ENCODE assay signal across 8 cellular contexts in genomic region chr2:88692187-88692586, GRCh38. TPM values are rescaled to one million over a fixed set of nuclear protein-coding genes. Genes with fewer than 3 reads are reported as not detected.
A peak's percentile ranks its signal among the peaks of the same experiment; 100 is the strongest.
DNase-seq lines count a peak whose midpoint lies in the region; ATAC-seq and TF ChIP-seq lines count a peak whose summit lies in the region.

No MANE protein-coding gene starts in this region.

- peak overlapping the region; percentile 81 for H3K27ac ChIP-seq in muscle layer of duodenum (ENCODE audit: low read length)
- peak overlapping the region in 2 of 3 donors; percentile 28 to 54 for H3K27ac ChIP-seq in thyroid gland

- peaks cover 28 to 56% (median 42%) of the 10 kb centered on the region in 3 donors for H3K4me1 Mint-ChIP-seq in IgD-negative memory B cell
- H3K4me1 Mint-ChIP-seq in activated CD4-positive, alpha-beta T cell treated with anti-CD3 and anti-CD28 coated beads for 36 hours, result peaks cover 58% of the 10 kb centered on the region

- intact Hi-C loops in activated CD4-positive, alpha-beta T cell treated with anti-CD3 and anti-CD28 coated beads for 36 hours (cut with DNase I, micrococcal nuclease), result loop anchor here (2.0 to 5.0 kb wide), 4 partner anchors 53 to 675 kb away; partner anchors contain the start of genes KRCC1 (in 2 of the 2) and RNU2-63P (in 1 of the 2)
- intact Hi-C loops in thyroid gland (cut with DNase I), result no loop called here

- H3K9ac ChIP-seq in endocrine pancreas (ENCODE audit: control insufficient read depth, insufficient read depth, low read length), result peak overlapping the region; percentile 23

- no peaks in the 10 kb centered on the region for H3K9me3 ChIP-seq in endocrine pancreas (ENCODE audit: control insufficient read depth, low read length)
- no peaks in the 10 kb centered on the region for H3K9me3 ChIP-seq in muscle layer of duodenum (ENCODE audit: control insufficient read depth in 1 of 2, low read length in 2 of 2)
- H3K9me3 ChIP-seq in thyroid gland, result no peaks in the 10 kb centered on the region

- DNase-seq in DMS53 (lab: John Stamatoyannopoulos, UW) (peak; percentile 63), thyroid gland (peak; percentile 29 to 32), G401 (ENCODE audit: low spot score) (no peak)
- DNase-seq in activated CD4-positive, alpha-beta T cell treated with anti-CD3 and anti-CD28 coated beads for 36 hours, result peak; percentile 65

- CTCF ChIA-PET in activated CD4-positive, alpha-beta T cell treated with anti-CD3 and anti-CD28 coated beads for 36 hours (lab: Charles Lee), result interaction anchor here (0.5 to 1.9 kb wide), 10 partner anchors 9 to 184 kb away, joined by 3 to 7 read pairs (median 3); partner anchors contain the start of gene EIF2AK3

- H3K27ac Mint-ChIP-seq in IgD-negative memory B cell, result peak overlapping the region; percentile 82 to 99 (median 85)
- peak overlapping the region; percentile 93 for H3K27ac Mint-ChIP-seq in activated CD4-positive, alpha-beta T cell treated with anti-CD3 and anti-CD28 coated beads for 36 hours

- ATAC-seq in activated CD4-positive, alpha-beta T cell treated with anti-CD3 and anti-CD28 coated beads for 36 hours, result no peak
- ATAC-seq in HG03442 (IDR thresholded peaks at IDR 0.05; ENCODE audit: unreplicated experiment), result no peak

- POLR2A ChIA-PET in activated CD4-positive, alpha-beta T cell treated with anti-CD3 and anti-CD28 coated beads for 36 hours (lab: Charles Lee), result interaction anchor here (0.6 to 1.4 kb wide), 4 partner anchors 17 to 123 kb away, joined by 4 to 5 read pairs (median 4); no protein-coding TSS in a partner anchor

- no peaks in the 10 kb centered on the region for H3K27me3 Mint-ChIP-seq in IgD-negative memory B cell
- H3K27me3 Mint-ChIP-seq in activated CD4-positive, alpha-beta T cell treated with anti-CD3 and anti-CD28 coated beads for 36 hours, result no peaks in the 10 kb centered on the region

- no peak for TF ChIP-seq POLR2A in thyroid gland (IDR thresholded peaks at IDR 0.05)

- no peaks in the 10 kb centered on the region for H3K36me3 ChIP-seq in endocrine pancreas (ENCODE audit: control insufficient read depth, insufficient read depth, low read length)
- no peaks in the 10 kb centered on the region for H3K36me3 ChIP-seq in muscle layer of duodenum (ENCODE audit: control insufficient read depth in 1 of 2, insufficient read depth in 2 of 2, low read length in 2 of 2)
- no peaks in the 10 kb centered on the region for H3K36me3 ChIP-seq in thyroid gland

- H3K4me3 ChIP-seq in endocrine pancreas (ENCODE audit: control insufficient read depth, insufficient read depth, low read length) (peak overlapping the region; percentile 52), muscle layer of duodenum (ENCODE audit: low read depth in 1 of 2, low read length in 2 of 2) (peak overlapping the region; percentile 83 to 94), thyroid gland (replicated peaks in 1 of 3) (peak overlapping the region; percentile 27 to 93 (median 74))

- no peak for TF ChIP-seq CTCF in thyroid gland (IDR thresholded peaks at IDR 0.05)

- WGBS in thyroid gland, 2 donors, result 2 to 4% methylated on average over 10 to 11 of the region's 11 CpGs

- no peaks in the 10 kb centered on the region for H3K27me3 ChIP-seq in endocrine pancreas (ENCODE audit: control insufficient read depth, insufficient read depth, low read length)
- no peaks in the 10 kb centered on the region for H3K27me3 ChIP-seq in muscle layer of duodenum (ENCODE audit: low read depth, low read length)
- no peaks in the 10 kb centered on the region for H3K27me3 ChIP-seq in thyroid gland

- in situ Hi-C loops in G401 (cut with HindIII; ENCODE audit: low sequenced_read_pairs), result no loop called here

- H3K4me3 Mint-ChIP-seq in IgD-negative memory B cell, result peak overlapping the region; percentile 92 to 99 (median 98)
- H3K4me3 Mint-ChIP-seq in activated CD4-positive, alpha-beta T cell treated with anti-CD3 and anti-CD28 coated beads for 36 hours, result peak overlapping the region; percentile 95

- no peaks in the 10 kb centered on the region for H3K9me3 Mint-ChIP-seq in IgD-negative memory B cell
- H3K9me3 Mint-ChIP-seq in activated CD4-positive, alpha-beta T cell treated with anti-CD3 and anti-CD28 coated beads for 36 hours (ENCODE audit: low read depth), result no peaks in the 10 kb centered on the region

- H3K4me1 ChIP-seq in endocrine pancreas (ENCODE audit: control insufficient read depth, insufficient read depth, low read length) (no peaks in the 10 kb centered on the region), muscle layer of duodenum (ENCODE audit: control insufficient read depth in 1 of 2, insufficient read depth in 2 of 2, low read length in 2 of 2) (peaks cover 11 to 24% of the 10 kb centered on the region in 2 donors), thyroid gland (peaks cover 9 to 10% of the 10 kb centered on the region in 2 donors)

- no peaks in the 10 kb centered on the region for H3K36me3 Mint-ChIP-seq in IgD-negative memory B cell
- peaks cover 13% of the 10 kb centered on the region for H3K36me3 Mint-ChIP-seq in activated CD4-positive, alpha-beta T cell treated with anti-CD3 and anti-CD28 coated beads for 36 hours (ENCODE audit: low read depth)

RNA-seq across cellular contexts. Expression of gene RPIA, which starts 0.7 kb away (rescaled TPM):
- polyA plus RNA-seq in IgD-negative memory B cell, result 42.7 TPM
- total RNA-seq in activated CD4-positive, alpha-beta T cell treated with anti-CD3 and anti-CD28 coated beads for 36 hours, result 10 to 100 TPM; 38.3 to 65.4 TPM
- total RNA-seq in thyroid gland, result 10 to 100 TPM in 1 of 4 donors, 1 to 10 TPM in 3; 4.2 to 10.0 (median 7.6) TPM
- 21.8 and 32.5 TPM in 2 replicates for total RNA-seq in G401 (2014; rRNA removed; shearing (Covaris generic))
